21 cellular contexts compared by ENCODE assay signal in the genomic region with DNA sequence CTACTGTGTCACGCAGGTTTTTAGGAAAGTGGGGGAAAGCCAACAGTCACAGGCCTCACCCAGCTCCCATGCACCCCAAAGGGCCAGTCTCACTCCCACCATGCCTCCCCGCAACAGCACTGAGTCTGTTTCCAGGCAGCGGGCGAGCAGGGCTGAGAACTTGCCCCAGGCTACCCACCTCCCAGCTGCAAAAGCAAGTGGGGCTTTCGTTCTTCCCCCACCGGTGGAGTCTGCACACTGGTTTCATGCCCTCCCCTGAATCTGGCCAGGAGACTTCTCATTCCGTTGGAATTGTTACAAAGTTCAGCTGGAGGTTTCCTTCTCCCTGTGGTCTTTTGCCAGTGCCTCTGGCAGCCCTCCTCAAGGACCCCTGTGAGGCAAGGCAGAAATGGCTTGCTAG. TPM values are rescaled to one million over a fixed set of nuclear protein-coding genes. Genes with fewer than 3 reads are reported as not detected.
DNase-seq lines count a peak whose midpoint lies in the region; ATAC-seq and TF ChIP-seq lines count a peak whose summit lies in the region.
"Had no signal": no experiment of that assay in that cellular context is flagged by ENCODE, and none has a peak within 500 bp of the region (broad histone marks: within the 10 kb centered on the region; RNA-seq: fewer than 3 reads in every experiment).

No MANE protein-coding gene starts in this region.

- DNase-seq in M059J (ENCODE audit: low read depth) (peak; percentile 42), chondrocyte (ENCODE audit: low spot score) (no peak), trophoblast cell (no peak), germinal center (ENCODE audit: low spot score) (no peak), amniotic stem cell (lab: John Stamatoyannopoulos, UW) (no peak)
- DNase-seq: 8988T; ACHN; AML-193; BE2C; Caco-2; CD4-positive, CD25-positive, alpha-beta regulatory T cell; CD8-positive, alpha-beta T cell; DMS153; DMS79; H9 had no signal

- H3K9me3 Mint-ChIP-seq in chondrocyte (ENCODE audit: low read depth), result peaks cover 3% of the 10 kb centered on the region
- H3K9me3 Mint-ChIP-seq: CD8-positive, alpha-beta T cell had no signal

- no peak for TF ChIP-seq CTCF in chondrocyte (IDR thresholded peaks at IDR 0.05)

- H4K8ac ChIP-seq in trophoblast cell (ENCODE audit: low read depth, low read length), result no peak overlapping the region

- H3K9ac ChIP-seq in BLaER1 treated with 17β-estradiol and CSF1 and Interleukin-3, amounts not matched to agents 10 nM and 100 nM, result no peak overlapping the region
- no peak overlapping the region for H3K9ac ChIP-seq in trophoblast cell (ENCODE audit: low read length)

- peaks cover 2% of the 10 kb centered on the region for H3K27me3 Mint-ChIP-seq in chondrocyte (ENCODE audit: low read depth)

- H3K4me3 ChIP-seq in BLaER1 treated with 17β-estradiol and CSF1 and Interleukin-3, amounts not matched to agents 10 nM and 100 nM, result no peak overlapping the region
- H3K4me3 ChIP-seq in trophoblast cell (ENCODE audit: low read depth, low read length), result no peak overlapping the region
- H3K4me3 ChIP-seq: A549, GM23338 had no signal

- no CpG with 5 or more reads among the region's 7 CpGs for WGBS in trophoblast cell (ENCODE audit: extremely low coverage, insufficient coverage, insufficient read length)

- H2BK5ac ChIP-seq in trophoblast cell (ENCODE audit: low read depth, low read length, poor library complexity), result no peak overlapping the region

- H3K4ac ChIP-seq in trophoblast cell (ENCODE audit: low read depth, low read length), result no peak overlapping the region

- no peak overlapping the region for H2BK12ac ChIP-seq in trophoblast cell (ENCODE audit: low read length)

- H3K79me1 ChIP-seq in trophoblast cell (ENCODE audit: low read length), result no peaks in the 10 kb centered on the region

- H3K4me1 Mint-ChIP-seq in chondrocyte (ENCODE audit: low read depth), result peaks cover 12% of the 10 kb centered on the region
- H3K4me1 Mint-ChIP-seq: CD4-positive, CD25-positive, alpha-beta regulatory T cell had no signal

- H3K27me3 ChIP-seq in BLaER1 treated with 17β-estradiol and CSF1 and Interleukin-3, amounts not matched to agents 10 nM and 100 nM, result 0 out of 22 replicates have a peak, but pooled peaks cover 0 to 3% (median 0%) of the 10 kb centered on the region in 11 experiments
- H3K27me3 ChIP-seq in trophoblast cell (ENCODE audit: insufficient read depth, low read length), result no peaks in the 10 kb centered on the region
- H3K27me3 ChIP-seq: BE2C had no signal

- no peaks in the 10 kb centered on the region for H3K36me3 ChIP-seq in BLaER1 treated with 17β-estradiol and CSF1 and Interleukin-3, amounts not matched to agents 10 nM and 100 nM
- H3K36me3 ChIP-seq in trophoblast cell (ENCODE audit: control insufficient read depth in 1 of 2, insufficient read depth in 2 of 2, low read length in 2 of 2), result no peaks in the 10 kb centered on the region
- H3K36me3 ChIP-seq: BE2C had no signal

- no peak overlapping the region for H2AK5ac ChIP-seq in trophoblast cell (ENCODE audit: low read length)

- no peak overlapping the region for H3K27ac ChIP-seq in BLaER1 treated with 17β-estradiol and CSF1 and Interleukin-3, amounts not matched to agents 10 nM and 100 nM
- H3K27ac ChIP-seq in trophoblast cell (ENCODE audit: low read depth, low read length), result no peak overlapping the region
- H3K27ac ChIP-seq: A549, C4-2B had no signal

- H3K14ac ChIP-seq in trophoblast cell (ENCODE audit: low read length), result peak overlapping the region; percentile 45

- H3K4me2 ChIP-seq in BLaER1 treated with 17β-estradiol and CSF1 and Interleukin-3, amounts not matched to agents 10 nM and 100 nM, result peak overlapping the region in 7 of 11 experiments; percentile 22 to 64 (median 48); a peak in 12 of 22 replicates
- H3K4me2 ChIP-seq in trophoblast cell (ENCODE audit: low read length), result no peak overlapping the region
- H3K4me2 ChIP-seq: A549, GM23338 had no signal

- H3K4me1 ChIP-seq in BLaER1 treated with 17β-estradiol and CSF1 and Interleukin-3, amounts not matched to agents 10 nM and 100 nM, result peaks cover 0 to 26% (median 9%) of the 10 kb centered on the region in 10 experiments; a peak in 13 of 20 replicates
- H3K4me1 ChIP-seq in trophoblast cell (ENCODE audit: control insufficient read depth in 1 of 2, insufficient read depth in 2 of 2, low read length in 2 of 2), result peaks cover 0 to 4% of the 10 kb centered on the region in 2 experiments
- H3K4me1 ChIP-seq: A549, BE2C, Caco-2 had no signal

- H3K23ac ChIP-seq in trophoblast cell (ENCODE audit: low read length), result no peak overlapping the region

- H2BK120ac ChIP-seq in trophoblast cell (ENCODE audit: insufficient read depth, low read length, poor library complexity), result no peak overlapping the region

- no peak overlapping the region for H3K4me3 Mint-ChIP-seq in chondrocyte (ENCODE audit: unreplicated experiment)
- H3K4me3 Mint-ChIP-seq: CD4-positive, CD25-positive, alpha-beta regulatory T cell; CD8-positive, alpha-beta T cell; GM23338; H9 had no signal

- no peak for ATAC-seq in GM19324 (IDR thresholded peaks at IDR 0.05; ENCODE audit: low FRiP score, unreplicated experiment)
- ATAC-seq: A549; CD8-positive, alpha-beta T cell; GM23338; HCT116 had no signal

- no peaks in the 10 kb centered on the region for H3K36me3 Mint-ChIP-seq in chondrocyte (ENCODE audit: low read depth)
- H3K36me3 Mint-ChIP-seq: CD4-positive, CD25-positive, alpha-beta regulatory T cell; CD8-positive, alpha-beta T cell had no signal

- peak overlapping the region; percentile 15 for H3K27ac Mint-ChIP-seq in chondrocyte (ENCODE audit: unreplicated experiment)
- H3K27ac Mint-ChIP-seq: CD4-positive, CD25-positive, alpha-beta regulatory T cell; CD8-positive, alpha-beta T cell; GM23338; H9 had no signal

- H4K12ac ChIP-seq in trophoblast cell (ENCODE audit: low read depth, low read length), result no peak overlapping the region

- no peaks in the 10 kb centered on the region for H3K79me2 ChIP-seq in trophoblast cell (ENCODE audit: control insufficient read depth, insufficient read depth, low read length, poor library complexity)

- H2AFZ ChIP-seq in trophoblast cell (ENCODE audit: insufficient read depth, low read length, poor library complexity), result no peak overlapping the region
- H2AFZ ChIP-seq: GM23338 had no signal

- H3K9me3 ChIP-seq in BLaER1 treated with 17β-estradiol and CSF1 and Interleukin-3, amounts not matched to agents 10 nM and 100 nM (replicated peaks in 1 of 11), result peaks cover 8 to 17% (median 13%) of the 10 kb centered on the region in 11 experiments; a peak in 15 of 22 replicates
- peaks cover 2% of the 10 kb centered on the region for H3K9me3 ChIP-seq in trophoblast cell (ENCODE audit: insufficient read depth, low read depth, low read length)
- H3K9me3 ChIP-seq: A549, BE2C, Caco-2 had no signal

- no peak overlapping the region for H3K18ac ChIP-seq in trophoblast cell (ENCODE audit: low read length)

- no peaks in the 10 kb centered on the region for H4K20me1 ChIP-seq in BLaER1 treated with 17β-estradiol and CSF1 and Interleukin-3, amounts not matched to agents 10 nM and 100 nM

- H4K91ac ChIP-seq in trophoblast cell (ENCODE audit: low read depth, low read length), result peak overlapping the region; percentile 20

RNA-seq across cellular contexts. Expression of a gene that starts 53.6 kb away (rescaled TPM):
- total RNA-seq in M059J (2014; rRNA removed; shearing (Covaris generic)), result 0.22 and 1.5 TPM in 2 replicates
- total RNA-seq in chondrocyte, result 0.21 to 0.80 TPM (median 0.27 TPM) in 3 replicates
- polyA plus RNA-seq in trophoblast cell (2013), result 2.3 and 2.5 TPM in 2 replicates
- total RNA-seq: Caco-2; CD8-positive, alpha-beta T cell; GM23338; H9 had no signal
- polyA plus RNA-seq: CD4-positive, CD25-positive, alpha-beta regulatory T cell; GM23338 had no signal
